In genomic region chr12:12916135-12916956, GRCh38 we compare ENCODE assay signal across 8 cellular contexts. TPM values are rescaled to one million over a fixed set of nuclear protein-coding genes. Genes with fewer than 3 reads are reported as not detected.
A peak's percentile ranks its signal among the peaks of the same experiment; 100 is the strongest.
DNase-seq lines count a peak whose midpoint lies in the region; ATAC-seq, FAIRE-seq and TF ChIP-seq lines count a peak whose summit lies in the region.

No MANE protein-coding gene starts in this region.

- peak; percentile 81 for ATAC-seq in GM18508 (IDR thresholded peaks at IDR 0.05; ENCODE audit: insufficient read depth, unreplicated experiment)
- ATAC-seq in HG03039 (IDR thresholded peaks at IDR 0.05; ENCODE audit: unreplicated experiment) = peak; percentile 89

- intact Hi-C loops in breast epithelium (cut with DNase I; ENCODE audit: low total_unique reads) = loop anchor here (5.0 kb wide), 1 partner anchor 311 kb away; no protein-coding TSS in a partner anchor

- H3K27ac ChIP-seq in 22Rv1 (no peak overlapping the region), WERI-Rb-1 (no peak overlapping the region), breast epithelium (peak overlapping the region; percentile 9 to 75), keratinocyte (ENCODE audit: control insufficient read depth, insufficient read depth, low read length) (no peak overlapping the region)

- H2AFZ ChIP-seq in keratinocyte (ENCODE audit: control insufficient read depth, low read length) = no peak overlapping the region

- H4K20me1 ChIP-seq in keratinocyte (ENCODE audit: control insufficient read depth, extremely low read depth, insufficient read depth, low read length) = no peaks in the 10 kb centered on the region

- H3K27me3 ChIP-seq in WERI-Rb-1 (ENCODE audit: insufficient read depth, low read depth, severe bottlenecking) (no peaks in the 10 kb centered on the region), breast epithelium (no peaks in the 10 kb centered on the region), keratinocyte (ENCODE audit: control insufficient read depth, extremely low read depth, insufficient read depth, low read length) (no peaks in the 10 kb centered on the region)

- H3K4me3 ChIP-seq in WERI-Rb-1 (ENCODE audit: low read depth, low read length) (no peak overlapping the region), breast epithelium (peak overlapping the region in 1 of 3 donors; percentile 24), keratinocyte (ENCODE audit: control insufficient read depth in 2 of 3, extremely low read depth in 1 of 3, insufficient read depth in 2 of 3, low read depth in 1 of 3, low read length in 3 of 3) (no peak overlapping the region)

- no peaks in the 10 kb centered on the region for H3K79me2 ChIP-seq in keratinocyte (ENCODE audit: control insufficient read depth, insufficient read depth, low read length)

- H3K4me1 ChIP-seq in breast epithelium (no peaks in the 10 kb centered on the region), keratinocyte (ENCODE audit: control insufficient read depth, extremely low read depth, insufficient read depth, low read length) (no peaks in the 10 kb centered on the region)

- TF ChIP-seq CTCF in 22Rv1 (IDR thresholded peaks at IDR 0.05) (peak; percentile 99), WERI-Rb-1 (IDR thresholded peaks at IDR 0.05; ENCODE audit: low read depth, low read length) (peak; percentile 96), breast epithelium (IDR thresholded peaks at IDR 0.05) (peak; percentile 91 to 97 (median 92)), keratinocyte (optimal IDR thresholded peaks at IDR 0.05 in 1 of 3, IDR thresholded peaks at IDR 0.05 in 1 of 3, conservative IDR thresholded peaks at IDR 0.05 in 1 of 3; ENCODE audit: extremely low read depth in 1 of 3, insufficient read depth in 2 of 3, low read length in 3 of 3) (peak; percentile 96 to 99 (median 99))

- no peaks in the 10 kb centered on the region for H3K9me1 ChIP-seq in keratinocyte (ENCODE audit: control insufficient read depth, extremely low read depth, insufficient read depth, low read length)

- H3K4me2 ChIP-seq in keratinocyte (ENCODE audit: control insufficient read depth, extremely low read depth, insufficient read depth, low read depth, low read length) = no peak overlapping the region

- DNase-seq in NCI-H2171 (lab: John Stamatoyannopoulos, UW) (peak; percentile 21), WERI-Rb-1 (peak; percentile 78), breast epithelium (ENCODE audit: low spot score in 2 of 2) (peak; percentile 80 to 85), keratinocyte (ENCODE audit: low read depth, low spot score) (peak; percentile 33)
- peak; percentile 71 to 82 for DNase-seq in stimulated activated CD4-positive, alpha-beta T cell treated with anti-CD3 and anti-CD28 coated beads, Interleukin-15, amount 100 ng/mL, for 48 hours (ENCODE audit: low read depth in 2 of 2)

- H3K9ac ChIP-seq in keratinocyte (ENCODE audit: control insufficient read depth, extremely low read depth, insufficient read depth, low read length) = no peak overlapping the region

- H3K9me3 ChIP-seq in WERI-Rb-1 (ENCODE audit: severe bottlenecking) (no peaks in the 10 kb centered on the region), breast epithelium (no peaks in the 10 kb centered on the region), keratinocyte (ENCODE audit: control insufficient read depth, low read depth, low read length) (no peaks in the 10 kb centered on the region)

- FAIRE-seq in keratinocyte (lab: Jason Lieb, UNC) = peak; percentile 90

- no peak for TF ChIP-seq POLR2A in breast epithelium (IDR thresholded peaks at IDR 0.05)

- dilution Hi-C loops in keratinocyte (cut with MboI; ENCODE audit: extremely low pct_ligation_motif_present, low sequenced_read_pairs) = no loop called here

- H3K36me3 ChIP-seq in WERI-Rb-1 (no peaks in the 10 kb centered on the region; the same call in none of the 2 replicates), breast epithelium (no peaks in the 10 kb centered on the region), keratinocyte (ENCODE audit: control insufficient read depth in 2 of 2, extremely low read depth in 1 of 2, insufficient read depth in 2 of 2, low read length in 2 of 2) (peaks cover 16 to 24% of the 10 kb centered on the region in 2 experiments)

RNA-seq across cellular contexts. Expression of gene GPRC5A, which starts 25.0 kb away (rescaled TPM):
- total RNA-seq in breast epithelium = 10 to 100 TPM; 10.9 to 40.1 (median 21.6) TPM
- polyA plus RNA-seq in keratinocyte = 25.5 to 73.6 TPM (median 28.8 TPM) in 3 replicates
- polyA plus RNA-seq in keratinocyte (2011; ENCODE audit: low read depth) = 7.3 TPM
- 14.9 and 26.4 TPM in 2 replicates for polyA plus RNA-seq in keratinocyte (2011; cell fraction: cytosol; rRNA removed)
- 98.1 and 149 TPM in 2 replicates for polyA plus RNA-seq in keratinocyte (2011; cell fraction: nucleus; rRNA removed)
- 21.0 and 27.1 TPM in 2 replicates for polyA plus RNA-seq in keratinocyte (2012; ENCODE audit: low replicate concordance)
- polyA minus RNA-seq in keratinocyte = 103 to 158 TPM (median 139 TPM) in 3 replicates
- polyA minus RNA-seq in keratinocyte (2011; cell fraction: cytosol; rRNA and poly(A)+ RNA removed) = 30.7 TPM
- polyA minus RNA-seq in keratinocyte (2011; cell fraction: nucleus; rRNA and poly(A)+ RNA removed) = 106 and 122 TPM in 2 replicates

RNA-seq across cellular contexts. Expression of gene GPRC5D, which starts 35.6 kb away (rescaled TPM):
- not detected for total RNA-seq in breast epithelium
- 0.08 to 0.32 TPM (median 0.19 TPM) in 3 replicates for polyA plus RNA-seq in keratinocyte
- not detected for polyA plus RNA-seq in keratinocyte (2011; ENCODE audit: low read depth)
- polyA plus RNA-seq in keratinocyte (2011; cell fraction: cytosol; rRNA removed) = 0.12 and 0.36 TPM in 2 replicates
- polyA plus RNA-seq in keratinocyte (2011; cell fraction: nucleus; rRNA removed) = 0.20 TPM in 1 of 2 replicates, not detected in the other
- 0.52 and 1.2 TPM in 2 replicates for polyA plus RNA-seq in keratinocyte (2012; ENCODE audit: low replicate concordance)
- polyA minus RNA-seq in keratinocyte = 0.86 to 1.7 TPM in 2 of 3 replicates, not detected in the other
- polyA minus RNA-seq in keratinocyte (2011; cell fraction: cytosol; rRNA and poly(A)+ RNA removed) = not detected
- polyA minus RNA-seq in keratinocyte (2011; cell fraction: nucleus; rRNA and poly(A)+ RNA removed) = not detected in 2 replicates

Comparison
In these comparisons a context has a peak if more than half of its experiments do, and no peak if none do; other contexts are left out.
1. H3K27ac ChIP-seq: peak in breast epithelium (2 of 2); none in 22Rv1 (single experiment), WERI-Rb-1 (single experiment) and keratinocyte (single experiment).
2. DNase-seq: peak in every context shown above with its lines; median percentile 82 in breast epithelium; 78 in WERI-Rb-1; 76 in stimulated activated CD4-positive, alpha-beta T cell treated with anti-CD3 and anti-CD28 coated beads, Interleukin-15, amount 100 ng/mL, for 48 hours; 33 in keratinocyte; 21 in NCI-H2171.
3. Peak in every context shown above with its lines, with median percentiles within 50 percentile points of each other: CTCF ChIP-seq.